ENCODE assay signal across 1 cellular context in the genomic region with DNA sequence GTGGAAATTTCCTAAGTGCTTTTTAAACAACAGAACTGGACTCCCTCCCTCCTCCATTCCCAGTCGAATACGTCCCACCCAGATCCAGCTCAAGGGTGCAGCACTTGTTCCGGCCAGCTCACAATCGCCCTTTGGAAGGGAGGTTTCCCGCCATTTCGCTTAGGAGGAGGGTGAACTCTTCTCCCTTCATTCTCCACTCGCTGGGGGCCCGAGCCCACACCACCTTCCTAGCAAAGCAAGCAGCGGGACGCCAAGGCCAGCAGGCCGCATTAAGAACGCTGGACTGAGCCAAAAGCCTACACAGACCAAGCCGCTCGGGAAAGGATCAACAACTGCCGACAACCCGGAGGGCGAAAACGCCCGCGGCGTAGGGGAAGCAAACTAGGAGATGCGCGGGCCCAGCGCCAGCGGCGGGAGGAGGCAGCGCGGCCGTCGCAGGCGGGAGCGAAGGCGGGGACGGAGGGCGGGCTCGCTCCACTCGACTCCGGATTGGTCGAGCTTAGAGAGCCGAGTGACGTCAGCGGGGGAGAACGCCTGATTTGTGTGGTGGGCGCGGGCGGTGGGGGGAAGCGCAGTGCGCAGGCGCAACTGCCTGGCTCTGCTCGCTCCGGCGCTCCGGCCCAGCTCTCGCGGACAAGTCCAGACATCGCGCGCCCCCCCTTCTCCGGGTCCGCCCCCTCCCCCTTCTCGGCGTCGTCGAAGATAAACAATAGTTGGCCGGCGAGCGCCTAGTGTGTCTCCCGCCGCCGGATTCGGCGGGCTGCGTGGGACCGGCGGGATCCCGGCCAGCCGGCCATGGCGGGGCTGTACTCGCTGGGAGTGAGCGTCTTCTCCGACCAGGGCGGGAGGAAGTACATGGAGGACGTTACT.
A peak's percentile ranks its signal among the peaks of the same experiment; 100 is the strongest.
TF ChIP-seq lines count a peak whose summit lies in the region.

A gene (plus strand): TSS at position 574 of the 870 bp plus-strand sequence. CDS start 222 bp downstream, at position 796.

TF ChIP-seq in K562, 482 proteins besides CTCF, POLR2A, EP300 and RAD21 (continued from another document and continues in another):
- TF ChIP-seq, protein P1, sequence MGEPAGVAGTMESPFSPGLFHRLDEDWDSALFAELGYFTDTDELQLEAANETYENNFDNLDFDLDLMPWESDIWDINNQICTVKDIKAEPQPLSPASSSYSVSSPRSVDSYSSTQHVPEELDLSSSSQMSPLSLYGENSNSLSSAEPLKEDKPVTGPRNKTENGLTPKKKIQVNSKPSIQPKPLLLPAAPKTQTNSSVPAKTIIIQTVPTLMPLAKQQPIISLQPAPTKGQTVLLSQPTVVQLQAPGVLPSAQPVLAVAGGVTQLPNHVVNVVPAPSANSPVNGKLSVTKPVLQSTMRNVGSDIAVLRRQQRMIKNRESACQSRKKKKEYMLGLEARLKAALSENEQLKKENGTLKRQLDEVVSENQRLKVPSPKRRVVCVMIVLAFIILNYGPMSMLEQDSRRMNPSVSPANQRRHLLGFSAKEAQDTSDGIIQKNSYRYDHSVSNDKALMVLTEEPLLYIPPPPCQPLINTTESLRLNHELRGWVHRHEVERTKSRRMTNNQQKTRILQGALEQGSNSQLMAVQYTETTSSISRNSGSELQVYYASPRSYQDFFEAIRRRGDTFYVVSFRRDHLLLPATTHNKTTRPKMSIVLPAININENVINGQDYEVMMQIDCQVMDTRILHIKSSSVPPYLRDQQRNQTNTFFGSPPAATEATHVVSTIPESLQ (CRISPR knock-in tag; IDR thresholded peaks at IDR 0.05): peak; percentile 44; the same call in 1 of the 2 replicates
- TF ChIP-seq, protein P2, sequence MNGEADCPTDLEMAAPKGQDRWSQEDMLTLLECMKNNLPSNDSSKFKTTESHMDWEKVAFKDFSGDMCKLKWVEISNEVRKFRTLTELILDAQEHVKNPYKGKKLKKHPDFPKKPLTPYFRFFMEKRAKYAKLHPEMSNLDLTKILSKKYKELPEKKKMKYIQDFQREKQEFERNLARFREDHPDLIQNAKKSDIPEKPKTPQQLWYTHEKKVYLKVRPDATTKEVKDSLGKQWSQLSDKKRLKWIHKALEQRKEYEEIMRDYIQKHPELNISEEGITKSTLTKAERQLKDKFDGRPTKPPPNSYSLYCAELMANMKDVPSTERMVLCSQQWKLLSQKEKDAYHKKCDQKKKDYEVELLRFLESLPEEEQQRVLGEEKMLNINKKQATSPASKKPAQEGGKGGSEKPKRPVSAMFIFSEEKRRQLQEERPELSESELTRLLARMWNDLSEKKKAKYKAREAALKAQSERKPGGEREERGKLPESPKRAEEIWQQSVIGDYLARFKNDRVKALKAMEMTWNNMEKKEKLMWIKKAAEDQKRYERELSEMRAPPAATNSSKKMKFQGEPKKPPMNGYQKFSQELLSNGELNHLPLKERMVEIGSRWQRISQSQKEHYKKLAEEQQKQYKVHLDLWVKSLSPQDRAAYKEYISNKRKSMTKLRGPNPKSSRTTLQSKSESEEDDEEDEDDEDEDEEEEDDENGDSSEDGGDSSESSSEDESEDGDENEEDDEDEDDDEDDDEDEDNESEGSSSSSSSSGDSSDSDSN (IDR thresholded peaks at IDR 0.05; ENCODE audit: borderline replicate concordance in 1 of 2, low read depth in 2 of 2, low read length in 2 of 2): peak in 1 of 2 experiments; percentile 54; a peak in 2 of 4 replicates
- TF ChIP-seq TRIM24 (IDR thresholded peaks at IDR 0.05): peak in 1 of 2 experiments; percentile 8; a peak in 2 of 4 replicates
- peak in 1 of 2 experiments; percentile 10; a peak in 2 of 4 replicates for TF ChIP-seq FOXK2 (conservative IDR thresholded peaks at IDR 0.05 in 1 of 2, IDR thresholded peaks at IDR 0.05 in 1 of 2; ENCODE audit: low read depth in 2 of 2)
- TF ChIP-seq NR3C1 (CRISPR knock-in tag; IDR thresholded peaks at IDR 0.05): no peak
- peak; percentile 51; the same call in 1 of the 2 replicates for TF ChIP-seq SOX6 (IDR thresholded peaks at IDR 0.05)
- no peak for TF ChIP-seq ZNF384 (IDR thresholded peaks at IDR 0.05; ENCODE audit: low read depth, low read length)
- TF ChIP-seq, protein P3, sequence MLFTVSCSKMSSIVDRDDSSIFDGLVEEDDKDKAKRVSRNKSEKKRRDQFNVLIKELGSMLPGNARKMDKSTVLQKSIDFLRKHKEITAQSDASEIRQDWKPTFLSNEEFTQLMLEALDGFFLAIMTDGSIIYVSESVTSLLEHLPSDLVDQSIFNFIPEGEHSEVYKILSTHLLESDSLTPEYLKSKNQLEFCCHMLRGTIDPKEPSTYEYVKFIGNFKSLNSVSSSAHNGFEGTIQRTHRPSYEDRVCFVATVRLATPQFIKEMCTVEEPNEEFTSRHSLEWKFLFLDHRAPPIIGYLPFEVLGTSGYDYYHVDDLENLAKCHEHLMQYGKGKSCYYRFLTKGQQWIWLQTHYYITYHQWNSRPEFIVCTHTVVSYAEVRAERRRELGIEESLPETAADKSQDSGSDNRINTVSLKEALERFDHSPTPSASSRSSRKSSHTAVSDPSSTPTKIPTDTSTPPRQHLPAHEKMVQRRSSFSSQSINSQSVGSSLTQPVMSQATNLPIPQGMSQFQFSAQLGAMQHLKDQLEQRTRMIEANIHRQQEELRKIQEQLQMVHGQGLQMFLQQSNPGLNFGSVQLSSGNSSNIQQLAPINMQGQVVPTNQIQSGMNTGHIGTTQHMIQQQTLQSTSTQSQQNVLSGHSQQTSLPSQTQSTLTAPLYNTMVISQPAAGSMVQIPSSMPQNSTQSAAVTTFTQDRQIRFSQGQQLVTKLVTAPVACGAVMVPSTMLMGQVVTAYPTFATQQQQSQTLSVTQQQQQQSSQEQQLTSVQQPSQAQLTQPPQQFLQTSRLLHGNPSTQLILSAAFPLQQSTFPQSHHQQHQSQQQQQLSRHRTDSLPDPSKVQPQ (CRISPR knock-in tag; IDR thresholded peaks at IDR 0.05; ENCODE audit: borderline replicate concordance): no peak
- no peak for TF ChIP-seq SMC3 (conservative IDR thresholded peaks at IDR 0.05; ENCODE audit: insufficient read depth, low read depth, low read length)
- TF ChIP-seq ZBTB1 (CRISPR knock-in tag; IDR thresholded peaks at IDR 0.05; ENCODE audit: borderline replicate concordance, low read depth): 0 out of 2 replicates have a peak, but pooled peaks have one; percentile 37
- no peak for TF ChIP-seq HSF4 (CRISPR knock-in tag; IDR thresholded peaks at IDR 0.05; ENCODE audit: borderline replicate concordance)
- TF ChIP-seq SP2 (IDR thresholded peaks at IDR 0.05; ENCODE audit: extremely low read depth, low read depth, low read length, poor library complexity, severe bottlenecking): no peak
- no peak for TF ChIP-seq ZNF121 (CRISPR knock-in tag; conservative IDR thresholded peaks at IDR 0.05)
- TF ChIP-seq ETV6 (IDR thresholded peaks at IDR 0.05; ENCODE audit: borderline replicate concordance in 1 of 2, low read depth in 2 of 2, low read length in 1 of 2): no peak
- TF ChIP-seq ETV6 (CRISPR knock-in tag; IDR thresholded peaks at IDR 0.05; ENCODE audit: borderline replicate concordance): no peak; the same call in 1 of the 2 replicates
- TF ChIP-seq, protein P4, sequence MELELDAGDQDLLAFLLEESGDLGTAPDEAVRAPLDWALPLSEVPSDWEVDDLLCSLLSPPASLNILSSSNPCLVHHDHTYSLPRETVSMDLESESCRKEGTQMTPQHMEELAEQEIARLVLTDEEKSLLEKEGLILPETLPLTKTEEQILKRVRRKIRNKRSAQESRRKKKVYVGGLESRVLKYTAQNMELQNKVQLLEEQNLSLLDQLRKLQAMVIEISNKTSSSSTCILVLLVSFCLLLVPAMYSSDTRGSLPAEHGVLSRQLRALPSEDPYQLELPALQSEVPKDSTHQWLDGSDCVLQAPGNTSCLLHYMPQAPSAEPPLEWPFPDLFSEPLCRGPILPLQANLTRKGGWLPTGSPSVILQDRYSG (tag; conservative IDR thresholded peaks at IDR 0.05; ENCODE audit: low read depth): no peak
- TF ChIP-seq PRPF4 (IDR thresholded peaks at IDR 0.05; ENCODE audit: insufficient read depth, low read depth, low read length, poor library complexity, severe bottlenecking): no peak
- peak; percentile 99 for TF ChIP-seq HNRNPLL (IDR thresholded peaks at IDR 0.05; ENCODE audit: low read depth, low read length, poor library complexity, severe bottlenecking)
- TF ChIP-seq MAFK (IDR thresholded peaks at IDR 0.05; ENCODE audit: low read length): no peak
- TF ChIP-seq ZKSCAN8 (CRISPR knock-in tag; IDR thresholded peaks at IDR 0.05): no peak
- TF ChIP-seq, protein P5, sequence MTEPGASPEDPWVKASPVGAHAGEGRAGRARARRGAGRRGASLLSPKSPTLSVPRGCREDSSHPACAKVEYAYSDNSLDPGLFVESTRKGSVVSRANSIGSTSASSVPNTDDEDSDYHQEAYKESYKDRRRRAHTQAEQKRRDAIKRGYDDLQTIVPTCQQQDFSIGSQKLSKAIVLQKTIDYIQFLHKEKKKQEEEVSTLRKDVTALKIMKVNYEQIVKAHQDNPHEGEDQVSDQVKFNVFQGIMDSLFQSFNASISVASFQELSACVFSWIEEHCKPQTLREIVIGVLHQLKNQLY (CRISPR knock-in tag; conservative IDR thresholded peaks at IDR 0.05): no peak
- peak; percentile 47; the same call in 1 of the 2 replicates for TF ChIP-seq ERF (CRISPR knock-in tag; IDR thresholded peaks at IDR 0.05)
- TF ChIP-seq YY1 (IDR thresholded peaks at IDR 0.05; ENCODE audit: borderline replicate concordance in 1 of 3, control insufficient read depth in 1 of 3, extremely low read depth in 1 of 3, insufficient read depth in 3 of 3, insufficient read length in 1 of 3, insufficient replicate concordance in 2 of 3, low read depth in 1 of 3, low read length in 2 of 3): peak in 2 of 3 experiments; percentile 39 to 74
- peak; percentile 82 for TF ChIP-seq ZNF24 (IDR thresholded peaks at IDR 0.05)
- no peak; the same call in 1 of the 2 replicates for TF ChIP-seq CEBPG (CRISPR knock-in tag; IDR thresholded peaks at IDR 0.05)
- TF ChIP-seq CEBPG (tag; conservative IDR thresholded peaks at IDR 0.05 in 1 of 2, IDR thresholded peaks at IDR 0.05 in 1 of 2): no peak
- TF ChIP-seq NFIC (IDR thresholded peaks at IDR 0.05): peak; percentile 92
- TF ChIP-seq HDAC3 (IDR thresholded peaks at IDR 0.05; ENCODE audit: borderline replicate concordance, partially characterized antibody): peak; percentile 84
- TF ChIP-seq ZNF436 (CRISPR knock-in tag; IDR thresholded peaks at IDR 0.05): no peak
- TF ChIP-seq PHF20 (IDR thresholded peaks at IDR 0.05; ENCODE audit: partially characterized antibody): peak; percentile 79
- no peak for TF ChIP-seq DACH1 (IDR thresholded peaks at IDR 0.05; ENCODE audit: partially characterized antibody)
- peak; percentile 97 for TF ChIP-seq POLR2B (IDR thresholded peaks at IDR 0.05; ENCODE audit: low read depth, partially characterized antibody)
- no peak for TF ChIP-seq ZNF316 (IDR thresholded peaks at IDR 0.05)
- TF ChIP-seq FOXK1 (CRISPR knock-in tag; IDR thresholded peaks at IDR 0.05; ENCODE audit: borderline replicate concordance): no peak; the same call in 1 of the 2 replicates
- TF ChIP-seq HNRNPL (IDR thresholded peaks at IDR 0.05; ENCODE audit: low read depth, low read length): no peak
- TF ChIP-seq PHF21A (IDR thresholded peaks at IDR 0.05; ENCODE audit: borderline replicate concordance, low read depth): no peak
- TF ChIP-seq ZNF766 (CRISPR knock-in tag; conservative IDR thresholded peaks at IDR 0.05): no peak
- TF ChIP-seq, protein P6, sequence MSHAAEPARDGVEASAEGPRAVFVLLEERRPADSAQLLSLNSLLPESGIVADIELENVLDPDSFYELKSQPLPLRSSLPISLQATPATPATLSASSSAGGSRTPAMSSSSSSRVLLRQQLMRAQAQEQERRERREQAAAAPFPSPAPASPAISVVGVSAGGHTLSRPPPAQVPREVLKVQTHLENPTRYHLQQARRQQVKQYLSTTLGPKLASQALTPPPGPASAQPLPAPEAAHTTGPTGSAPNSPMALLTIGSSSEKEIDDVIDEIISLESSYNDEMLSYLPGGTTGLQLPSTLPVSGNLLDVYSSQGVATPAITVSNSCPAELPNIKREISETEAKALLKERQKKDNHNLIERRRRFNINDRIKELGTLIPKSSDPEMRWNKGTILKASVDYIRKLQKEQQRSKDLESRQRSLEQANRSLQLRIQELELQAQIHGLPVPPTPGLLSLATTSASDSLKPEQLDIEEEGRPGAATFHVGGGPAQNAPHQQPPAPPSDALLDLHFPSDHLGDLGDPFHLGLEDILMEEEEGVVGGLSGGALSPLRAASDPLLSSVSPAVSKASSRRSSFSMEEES (CRISPR knock-in tag; IDR thresholded peaks at IDR 0.05): no peak
- peak; percentile 21; the same call in 1 of the 2 replicates for TF ChIP-seq JUN (IDR thresholded peaks at IDR 0.05; ENCODE audit: borderline replicate concordance, low read depth, low read length)
- TF ChIP-seq JUN (CRISPR knock-in tag; IDR thresholded peaks at IDR 0.05; ENCODE audit: borderline replicate concordance): 0 out of 2 replicates have a peak, but pooled peaks have one; percentile 50
- TF ChIP-seq TBL1XR1 (IDR thresholded peaks at IDR 0.05; ENCODE audit: low read length in 2 of 2): no peak
- TF ChIP-seq MYC (IDR thresholded peaks at IDR 0.05; ENCODE audit: low read depth, low read length): peak; percentile 49; the same call in 1 of the 2 replicates
- TF ChIP-seq MYC (CRISPR knock-in tag; IDR thresholded peaks at IDR 0.05; ENCODE audit: borderline replicate concordance, low read depth): no peak
- no peak for TF ChIP-seq BCL6 (CRISPR knock-in tag; IDR thresholded peaks at IDR 0.05)
- TF ChIP-seq, protein P7, sequence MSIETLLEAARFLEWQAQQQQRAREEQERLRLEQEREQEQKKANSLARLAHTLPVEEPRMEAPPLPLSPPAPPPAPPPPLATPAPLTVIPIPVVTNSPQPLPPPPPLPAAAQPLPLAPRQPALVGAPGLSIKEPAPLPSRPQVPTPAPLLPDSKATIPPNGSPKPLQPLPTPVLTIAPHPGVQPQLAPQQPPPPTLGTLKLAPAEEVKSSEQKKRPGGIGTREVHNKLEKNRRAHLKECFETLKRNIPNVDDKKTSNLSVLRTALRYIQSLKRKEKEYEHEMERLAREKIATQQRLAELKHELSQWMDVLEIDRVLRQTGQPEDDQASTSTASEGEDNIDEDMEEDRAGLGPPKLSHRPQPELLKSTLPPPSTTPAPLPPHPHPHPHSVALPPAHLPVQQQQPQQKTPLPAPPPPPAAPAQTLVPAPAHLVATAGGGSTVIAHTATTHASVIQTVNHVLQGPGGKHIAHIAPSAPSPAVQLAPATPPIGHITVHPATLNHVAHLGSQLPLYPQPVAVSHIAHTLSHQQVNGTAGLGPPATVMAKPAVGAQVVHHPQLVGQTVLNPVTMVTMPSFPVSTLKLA (conservative IDR thresholded peaks at IDR 0.05): peak in 1 of 2 experiments; percentile 86
- peak; percentile 89 for TF ChIP-seq ZNF444 (CRISPR knock-in tag; IDR thresholded peaks at IDR 0.05)
- no peak for TF ChIP-seq ZNF134 (CRISPR knock-in tag; conservative IDR thresholded peaks at IDR 0.05)
- TF ChIP-seq HCFC1 (IDR thresholded peaks at IDR 0.05; ENCODE audit: low read depth, low read length): no peak; the same call in 1 of the 2 replicates
- peak in 1 of 2 experiments; percentile 70; a peak in 1 of 4 replicates for TF ChIP-seq ARNT (IDR thresholded peaks at IDR 0.05)
- TF ChIP-seq SIX5 (IDR thresholded peaks at IDR 0.05; ENCODE audit: borderline replicate concordance in 1 of 2, insufficient read depth in 1 of 2, low read depth in 1 of 2, low read length in 2 of 2): no peak
